14 cellular contexts compared by ENCODE assay signal in the genomic region with DNA sequence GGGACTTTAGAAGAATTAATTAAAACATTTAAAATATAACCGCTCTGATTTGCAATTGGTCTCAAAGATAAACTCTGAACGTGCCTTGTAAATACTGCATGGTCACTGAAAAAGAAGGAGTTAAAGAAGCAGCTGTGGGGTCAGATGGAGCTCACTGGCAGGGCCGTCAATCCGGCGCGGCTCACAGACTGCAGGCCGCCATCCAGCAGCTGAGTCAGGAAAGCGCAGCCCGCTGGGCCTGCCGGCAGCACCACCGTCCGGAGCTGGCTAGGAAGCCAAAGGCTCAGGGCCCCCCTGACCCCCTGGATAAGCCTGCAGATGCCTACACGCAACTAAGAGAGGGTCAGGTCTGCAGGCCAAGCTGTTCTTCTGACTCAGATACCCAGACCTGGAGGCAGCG. TPM values are rescaled to one million over a fixed set of nuclear protein-coding genes. Genes with fewer than 3 reads are reported as not detected.
DNase-seq lines count a peak whose midpoint lies in the region; ATAC-seq, FAIRE-seq and TF ChIP-seq lines count a peak whose summit lies in the region.
"Had no signal": no experiment of that assay in that cellular context is flagged by ENCODE, and none has a peak within 500 bp of the region (broad histone marks: within the 10 kb centered on the region; RNA-seq: fewer than 3 reads in every experiment).

No MANE protein-coding gene starts in this region.

- H2BK120ac ChIP-seq in trophoblast cell (ENCODE audit: insufficient read depth, low read length, poor library complexity): no peak overlapping the region

- H3K36me3 Mint-ChIP-seq in WTC11: no peaks in the 10 kb centered on the region
- H3K36me3 Mint-ChIP-seq: T-cell had no signal

- H3K27me3 Mint-ChIP-seq in WTC11 (ENCODE audit: low read depth): peaks cover 23% of the 10 kb centered on the region

- peak overlapping the region; percentile 22 for H3K4me3 Mint-ChIP-seq in WTC11
- H3K4me3 Mint-ChIP-seq: activated T-cell treated with anti-CD3 and anti-CD28 coated beads, Interleukin-2, amount 50 U/mL, for 24 hours; T-cell had no signal

- TF ChIP-seq CTCF in WTC11 (IDR thresholded peaks at IDR 0.05): no peak

- ATAC-seq in WTC11 (peak; percentile 28), right cardiac atrium (peak; percentile 73 to 76), GM18868 (IDR thresholded peaks at IDR 0.05; ENCODE audit: unreplicated experiment) (no peak), HG02642 (IDR thresholded peaks at IDR 0.05; ENCODE audit: poor library complexity, unreplicated experiment) (no peak)

- H4K8ac ChIP-seq in trophoblast cell (ENCODE audit: low read depth, low read length): no peak overlapping the region

- H4K91ac ChIP-seq in trophoblast cell (ENCODE audit: low read depth, low read length): no peak overlapping the region

- DNase-seq in Ammon's horn (ENCODE audit: low spot score): peak; percentile 70
- DNase-seq in WTC11 (ENCODE audit: low spot score): no peak
- DNase-seq in right cardiac atrium: peak; percentile 68 to 90 (median 88)
- DNase-seq in trophoblast cell: no peak
- no peak for DNase-seq in GOT3 (lab: John Stamatoyannopoulos, UW)
- no peak for DNase-seq in RCC 7860 (ENCODE audit: low spot score)
- DNase-seq: activated T-cell treated with anti-CD3 and anti-CD28 coated beads, Interleukin-2, amount 50 U/mL, for 24 hours; NCI-H1694 treated with DMSO at 0.1 percent for 48 hours; T-cell had no signal

- no peaks in the 10 kb centered on the region for H3K79me1 ChIP-seq in trophoblast cell (ENCODE audit: low read length)

- H3K4me3 ChIP-seq in right cardiac atrium (ENCODE audit: low read length): peak overlapping the region; percentile 28
- no peak overlapping the region for H3K4me3 ChIP-seq in trophoblast cell (ENCODE audit: low read depth, low read length)

- no peak overlapping the region for H3K4ac ChIP-seq in trophoblast cell (ENCODE audit: low read depth, low read length)

- 9% methylated on average over 14 of the region's 14 CpGs for whole genome bisulfite sequencing in right cardiac atrium
- no CpG with 5 or more reads among the region's 14 CpGs for WGBS in trophoblast cell (ENCODE audit: extremely low coverage, insufficient coverage, insufficient read length)

- H2AK5ac ChIP-seq in trophoblast cell (ENCODE audit: low read length): no peak overlapping the region

- H3K18ac ChIP-seq in trophoblast cell (ENCODE audit: low read length): no peak overlapping the region

- CTCF ChIA-PET in WTC11 (lab: Charles Lee): interaction anchor here (0.7 to 6.6 kb wide), 36 partner anchors 10 to 782 kb away, joined by 3 to 83 read pairs (median 5); no protein-coding TSS in a partner anchor

- H3K14ac ChIP-seq in trophoblast cell (ENCODE audit: low read length): no peak overlapping the region

- H3K79me2 ChIP-seq in trophoblast cell (ENCODE audit: control insufficient read depth, insufficient read depth, low read length, poor library complexity): no peaks in the 10 kb centered on the region

- intact Hi-C loops in right cardiac atrium (cut with DNase I): loop anchor here in 2 of 4 donors (5.0 to 10.0 kb wide), 2 partner anchors 226 to 228 kb away; no protein-coding TSS in a partner anchor

- no peaks in the 10 kb centered on the region for H3K9me3 Mint-ChIP-seq in WTC11
- H3K9me3 Mint-ChIP-seq: activated T-cell treated with anti-CD3 and anti-CD28 coated beads, Interleukin-2, amount 50 U/mL, for 24 hours; T-cell had no signal

- H3K9ac ChIP-seq in trophoblast cell (ENCODE audit: low read length): no peak overlapping the region

- FAIRE-seq in RCC 7860 (lab: Jason Lieb, UNC): no peak
- FAIRE-seq: small intestine had no signal

- POLR2A ChIA-PET in WTC11 (lab: Charles Lee): interaction anchor here (0.9 kb wide), 1 partner anchor 152 kb away, joined by 3 read pairs; no protein-coding TSS in a partner anchor

- H3K23ac ChIP-seq in trophoblast cell (ENCODE audit: low read length): no peak overlapping the region

- no peak overlapping the region for H2BK5ac ChIP-seq in trophoblast cell (ENCODE audit: low read depth, low read length, poor library complexity)

- peak overlapping the region; percentile 12 for H3K4me2 ChIP-seq in trophoblast cell (ENCODE audit: low read length)

- H3K27ac ChIP-seq in right cardiac atrium (ENCODE audit: low read length): peak overlapping the region; percentile 52
- H3K27ac ChIP-seq in trophoblast cell (ENCODE audit: low read depth, low read length): no peak overlapping the region
- H3K27ac ChIP-seq: epithelial cell of prostate, upper lobe of left lung had no signal

- H2AFZ ChIP-seq in trophoblast cell (ENCODE audit: insufficient read depth, low read length, poor library complexity): no peak overlapping the region

- H3K4me1 Mint-ChIP-seq in WTC11: peaks cover 33% of the 10 kb centered on the region
- H3K4me1 Mint-ChIP-seq: T-cell had no signal

- no peak overlapping the region for H2BK12ac ChIP-seq in trophoblast cell (ENCODE audit: low read length)

- no peaks in the 10 kb centered on the region for H3K36me3 ChIP-seq in trophoblast cell (ENCODE audit: control insufficient read depth in 1 of 2, insufficient read depth in 2 of 2, low read length in 2 of 2)
- H3K36me3 ChIP-seq: upper lobe of left lung had no signal

- H3K27ac Mint-ChIP-seq in WTC11: no peak overlapping the region
- H3K27ac Mint-ChIP-seq: activated T-cell treated with anti-CD3 and anti-CD28 coated beads, Interleukin-2, amount 50 U/mL, for 24 hours; T-cell had no signal

- H3K27me3 ChIP-seq in right cardiac atrium (ENCODE audit: control insufficient read depth, insufficient read depth): no peaks in the 10 kb centered on the region
- no peaks in the 10 kb centered on the region for H3K27me3 ChIP-seq in trophoblast cell (ENCODE audit: insufficient read depth, low read length)
- H3K27me3 ChIP-seq: upper lobe of left lung had no signal

- no peak overlapping the region for H4K12ac ChIP-seq in trophoblast cell (ENCODE audit: low read depth, low read length)

- H3K9me3 ChIP-seq in right cardiac atrium (ENCODE audit: control insufficient read depth, low read length) (no peaks in the 10 kb centered on the region), trophoblast cell (ENCODE audit: insufficient read depth, low read depth, low read length) (no peaks in the 10 kb centered on the region)
- H3K9me3 ChIP-seq: upper lobe of left lung had no signal

- peaks cover 3% of the 10 kb centered on the region for H3K4me1 ChIP-seq in right cardiac atrium (ENCODE audit: control insufficient read depth, insufficient read depth, low read length)
- peaks cover 3 to 13% of the 10 kb centered on the region in 2 experiments for H3K4me1 ChIP-seq in trophoblast cell (ENCODE audit: control insufficient read depth in 1 of 2, insufficient read depth in 2 of 2, low read length in 2 of 2)

TF ChIP-seq in WTC11, 78 proteins besides CTCF, POLR2A, EP300 and RAD21 (continues in another document):
- no peak for TF ChIP-seq GABPB1 (CRISPR knock-in tag; IDR thresholded peaks at IDR 0.05)
- TF ChIP-seq E2F5 (CRISPR knock-in tag; IDR thresholded peaks at IDR 0.05): no peak
- TF ChIP-seq HMGXB4 (CRISPR knock-in tag; IDR thresholded peaks at IDR 0.05): no peak
- TF ChIP-seq PREB (CRISPR knock-in tag; IDR thresholded peaks at IDR 0.05; ENCODE audit: borderline replicate concordance): no peak
- TF ChIP-seq CREM (CRISPR knock-in tag; IDR thresholded peaks at IDR 0.05): no peak
- TF ChIP-seq SOX15 (CRISPR knock-in tag; IDR thresholded peaks at IDR 0.05): no peak
- no peak for TF ChIP-seq MYBL2 (CRISPR knock-in tag; IDR thresholded peaks at IDR 0.05)

RNA-seq across cellular contexts. Expression of gene FRMD1, which starts 54.2 kb away (rescaled TPM):
- total RNA-seq in WTC11 (2021) (0.57 to 0.98 TPM (median 0.69 TPM) in 3 replicates), right cardiac atrium (under 1 TPM in 1 of 4 donors, not detected in 3; 0.31 TPM)
- 0.07 TPM for polyA plus RNA-seq in right cardiac atrium
- not detected in 2 replicates for polyA plus RNA-seq in trophoblast cell (2013)
- total RNA-seq: T-cell, upper lobe of left lung had no signal

Comparison
In these comparisons a context has a peak if more than half of its experiments do, and no peak if none do; other contexts are left out.
1. DNase-seq: peak in Ammon's horn (single experiment) and right cardiac atrium (3 of 3); none in WTC11 (single experiment), trophoblast cell (0 of 2), GOT3 (single experiment) and RCC 7860 (single experiment).
2. ATAC-seq: peak in WTC11 (single experiment) and right cardiac atrium (2 of 2); none in GM18868 (single experiment) and HG02642 (single experiment).